15 cellular contexts compared by ENCODE assay signal in genomic region chr6:8182209-8182845, GRCh38.
A peak's percentile ranks its signal among the peaks of the same experiment; 100 is the strongest.
DNase-seq lines count a peak whose midpoint lies in the region; ATAC-seq, FAIRE-seq and TF ChIP-seq lines count a peak whose summit lies in the region.
"Had no signal": no experiment of that assay in that cellular context is flagged by ENCODE, and none has a peak within 500 bp of the region (broad histone marks: within the 10 kb centered on the region; RNA-seq: fewer than 3 reads in every experiment).

No MANE protein-coding gene starts in this region.

- POLR2A ChIA-PET in HEK293 (lab: Yijun Ruan, JAX): interaction anchor here (1.0 kb wide), 1 partner anchor 80 kb away, joined by 3 read pairs; the partner anchor contains the start of gene EEF1E1

- no peak overlapping the region for H3K4ac ChIP-seq in mesenchymal stem cell (ENCODE audit: low read depth in 1 of 2, low read length in 2 of 2)

- TF ChIP-seq POLR2A in GM12891 (IDR thresholded peaks at IDR 0.05; ENCODE audit: low read depth, low read length): no peak

- peak overlapping the region; percentile 23 for H3K4me2 ChIP-seq in astrocyte (ENCODE audit: low read length)
- H3K4me2 ChIP-seq in mesenchymal stem cell (ENCODE audit: low read length, poor library complexity, severe bottlenecking): no peak overlapping the region

- no peak overlapping the region for H3K4me3 Mint-ChIP-seq in astrocyte (ENCODE audit: unreplicated experiment)
- H3K4me3 Mint-ChIP-seq: dendritic cell treated with granulocyte-macrophage colony-stimulating factor and Interleukin-4, amounts not matched to agents 40 ng/mL and 50 ng/mL, for 4 days had no signal

- H2AFZ ChIP-seq in astrocyte (ENCODE audit: low read depth, low read length) (no peak overlapping the region), mesenchymal stem cell (ENCODE audit: low read depth, low read length) (no peak overlapping the region)

- peaks cover 10% of the 10 kb centered on the region; the same call in 1 of the 2 replicates for H3K4me1 ChIP-seq in HEK293 (ENCODE audit: control insufficient read depth, insufficient read depth, low read length)
- peaks cover 28% of the 10 kb centered on the region for H3K4me1 ChIP-seq in astrocyte (ENCODE audit: insufficient read depth, low read length)
- H3K4me1 ChIP-seq in mesenchymal stem cell (ENCODE audit: control insufficient read depth, insufficient read depth, low read depth, low read length): peaks cover 11% of the 10 kb centered on the region
- H3K4me1 ChIP-seq: BE2C had no signal

- DNase-seq in AG10803 (ENCODE audit: low read depth): peak; percentile 61
- DNase-seq in astrocyte (ENCODE audit: low read depth): no peak
- no peak for DNase-seq in mesenchymal stem cell
- DNase-seq in NCI-H748 treated with DMSO at 0.1 percent for 48 hours (lab: John Stamatoyannopoulos, UW): no peak
- no peak for DNase-seq in activated CD4-positive, alpha-beta T cell treated with anti-CD3 and anti-CD28 coated beads for 4 hours
- no peak for DNase-seq in GM12891 (ENCODE audit: insufficient read length, low spot score)
- DNase-seq: activated CD4-positive, CD25-positive, alpha-beta regulatory T cell; BE2C; NCI-H526; occipital lobe; SHP77 treated with DMSO at 0.1 percent for 48 hours had no signal

- H3K9ac ChIP-seq in astrocyte (ENCODE audit: low read length) (no peak overlapping the region), mesenchymal stem cell (ENCODE audit: low read length) (peak overlapping the region; percentile 57)

- H3K36me3 ChIP-seq in HEK293 (ENCODE audit: control insufficient read depth in 2 of 2, insufficient read depth in 1 of 2, low read length in 2 of 2) (no peaks in the 10 kb centered on the region), astrocyte (ENCODE audit: insufficient read depth, low read length) (no peaks in the 10 kb centered on the region), mesenchymal stem cell (ENCODE audit: control insufficient read depth in 1 of 2, insufficient read depth in 2 of 2, low read depth in 1 of 2, low read length in 2 of 2) (no peaks in the 10 kb centered on the region)
- H3K36me3 ChIP-seq: BE2C had no signal

- H2BK5ac ChIP-seq in mesenchymal stem cell (ENCODE audit: low read depth, low read length, poor library complexity, severe bottlenecking): peak overlapping the region; percentile 33

- CTCF ChIA-PET in HEK293 (lab: Yijun Ruan, JAX): interaction anchor here (0.6 to 2.4 kb wide), 6 partner anchors 10 to 187 kb away, joined by 3 to 9 read pairs (median 4); no protein-coding TSS in a partner anchor

- no peak overlapping the region for H3K18ac ChIP-seq in mesenchymal stem cell (ENCODE audit: low read depth in 1 of 2, low read length in 2 of 2)

- H3K4me3 ChIP-seq in AG10803 (ENCODE audit: low read length) (peak overlapping the region; percentile 24), HEK293 (ENCODE audit: low read depth, low read length) (no peak overlapping the region), astrocyte (ENCODE audit: insufficient read depth, low read depth, low read length) (no peak overlapping the region), mesenchymal stem cell (ENCODE audit: insufficient read depth in 1 of 2, low read depth in 1 of 2, low read length in 2 of 2) (peak overlapping the region in 1 of 2 experiments; percentile 55)

- H3K9me3 Mint-ChIP-seq in astrocyte (ENCODE audit: unreplicated experiment): no peaks in the 10 kb centered on the region
- H3K9me3 Mint-ChIP-seq: dendritic cell treated with granulocyte-macrophage colony-stimulating factor and Interleukin-4, amounts not matched to agents 40 ng/mL and 50 ng/mL, for 4 days had no signal

- H2BK12ac ChIP-seq in mesenchymal stem cell (ENCODE audit: low read length in 2 of 2): no peak overlapping the region

- H3K9me3 ChIP-seq in HEK293 (ENCODE audit: control insufficient read depth, insufficient read depth, low read depth, low read length) (no peaks in the 10 kb centered on the region), astrocyte (ENCODE audit: insufficient read depth, low read depth, low read length) (no peaks in the 10 kb centered on the region), mesenchymal stem cell (ENCODE audit: control insufficient read depth, low read length) (no peaks in the 10 kb centered on the region)
- H3K9me3 ChIP-seq: BE2C had no signal

- H3K27me3 ChIP-seq in astrocyte (ENCODE audit: insufficient read depth, low read length) (no peaks in the 10 kb centered on the region), mesenchymal stem cell (ENCODE audit: control insufficient read depth in 1 of 2, insufficient read depth in 1 of 2, low read length in 2 of 2) (no peaks in the 10 kb centered on the region)
- H3K27me3 ChIP-seq: BE2C had no signal

- H4K91ac ChIP-seq in mesenchymal stem cell (ENCODE audit: low read length): no peak overlapping the region

- no peaks in the 10 kb centered on the region for H3K27me3 Mint-ChIP-seq in astrocyte (ENCODE audit: low read depth, unreplicated experiment)
- H3K27me3 Mint-ChIP-seq: dendritic cell treated with granulocyte-macrophage colony-stimulating factor and Interleukin-4, amounts not matched to agents 40 ng/mL and 50 ng/mL, for 4 days had no signal

- no peaks in the 10 kb centered on the region for H4K20me1 ChIP-seq in astrocyte (ENCODE audit: insufficient read depth, low read length)

- no peak overlapping the region for H3K23ac ChIP-seq in mesenchymal stem cell (ENCODE audit: low read length in 2 of 2)

- H3K36me3 Mint-ChIP-seq in astrocyte (ENCODE audit: low read depth, unreplicated experiment): no peaks in the 10 kb centered on the region

- H3K79me2 ChIP-seq in astrocyte (ENCODE audit: insufficient read depth, low read length): no peaks in the 10 kb centered on the region

- FAIRE-seq in astrocyte (lab: Jason Lieb, UNC) (peak; percentile 43), GM12891 (lab: Jason Lieb, UNC) (no peak)

- peak overlapping the region; percentile 82 for H2AK5ac ChIP-seq in mesenchymal stem cell (ENCODE audit: low read length, severe bottlenecking)

- no peak overlapping the region for H2BK15ac ChIP-seq in mesenchymal stem cell (ENCODE audit: low read depth, poor library complexity, severe bottlenecking)

- H3K4me1 Mint-ChIP-seq in astrocyte (ENCODE audit: low read depth, unreplicated experiment): peaks cover 51% of the 10 kb centered on the region

- peak overlapping the region; percentile 22 for H4K8ac ChIP-seq in mesenchymal stem cell (ENCODE audit: low read length)

- WGBS in mesenchymal stem cell: 70% methylated on average over 7 of the region's 7 CpGs

- TF ChIP-seq CTCF in AG10803 (conservative IDR thresholded peaks at IDR 0.05; ENCODE audit: low read length) (no peak), HEK293 (tag by site-specific recombination; IDR thresholded peaks at IDR 0.05) (no peak), astrocyte (IDR thresholded peaks at IDR 0.05; ENCODE audit: insufficient read depth, low read depth, low read length) (no peak)

- H3K79me1 ChIP-seq in mesenchymal stem cell (replicated peaks; ENCODE audit: low read length, poor library complexity, severe bottlenecking): no peaks in the 10 kb centered on the region

- ATAC-seq in GM19023 (IDR thresholded peaks at IDR 0.05; ENCODE audit: unreplicated experiment): no peak
- ATAC-seq: left lobe of liver had no signal

- H3K27ac ChIP-seq in HEK293 (ENCODE audit: extremely low read depth, low read depth, low read length) (no peak overlapping the region), astrocyte (ENCODE audit: low read depth, low read length) (no peak overlapping the region), mesenchymal stem cell (ENCODE audit: low read length, poor library complexity, severe bottlenecking) (no peak overlapping the region)

- H3K27ac Mint-ChIP-seq in astrocyte (ENCODE audit: unreplicated experiment): no peak overlapping the region
- H3K27ac Mint-ChIP-seq: dendritic cell treated with granulocyte-macrophage colony-stimulating factor and Interleukin-4, amounts not matched to agents 40 ng/mL and 50 ng/mL, for 4 days had no signal

- H3K14ac ChIP-seq in mesenchymal stem cell (ENCODE audit: low read length in 2 of 2): no peak overlapping the region

- H2BK120ac ChIP-seq in mesenchymal stem cell (ENCODE audit: low read depth, low read length): no peak overlapping the region

TF ChIP-seq in HEK293, 187 proteins besides CTCF, POLR2A, EP300 and RAD21 (continues in another document):
- no peak for TF ChIP-seq ZNF645 (tag by site-specific recombination; IDR thresholded peaks at IDR 0.05)

TF ChIP-seq in GM12891, 5 proteins besides CTCF, POLR2A, EP300 and RAD21:
- TF ChIP-seq SPI1 (IDR thresholded peaks at IDR 0.05; ENCODE audit: low read depth, low read length) (no peak), POU2F2 (IDR thresholded peaks at IDR 0.05; ENCODE audit: low read depth, low read length) (no peak), POLR2AphosphoS5 (IDR thresholded peaks at IDR 0.05; ENCODE audit: low read depth, low read length) (no peak), PAX5 (IDR thresholded peaks at IDR 0.05; ENCODE audit: insufficient read depth, low read length, severe bottlenecking) (no peak), TAF1 (IDR thresholded peaks at IDR 0.05; ENCODE audit: low read depth, low read length) (no peak)
